Comparison of ENCODE assay signal across 1 cellular context in genomic region chr18:12882416-12882815, GRCh38.
TF ChIP-seq lines count a peak whose summit lies in the region.

No MANE protein-coding gene starts in this region.

TF ChIP-seq in HEK293, 187 proteins besides CTCF, POLR2A, EP300 and RAD21 (continued from another document):
- TF ChIP-seq, protein P1, sequence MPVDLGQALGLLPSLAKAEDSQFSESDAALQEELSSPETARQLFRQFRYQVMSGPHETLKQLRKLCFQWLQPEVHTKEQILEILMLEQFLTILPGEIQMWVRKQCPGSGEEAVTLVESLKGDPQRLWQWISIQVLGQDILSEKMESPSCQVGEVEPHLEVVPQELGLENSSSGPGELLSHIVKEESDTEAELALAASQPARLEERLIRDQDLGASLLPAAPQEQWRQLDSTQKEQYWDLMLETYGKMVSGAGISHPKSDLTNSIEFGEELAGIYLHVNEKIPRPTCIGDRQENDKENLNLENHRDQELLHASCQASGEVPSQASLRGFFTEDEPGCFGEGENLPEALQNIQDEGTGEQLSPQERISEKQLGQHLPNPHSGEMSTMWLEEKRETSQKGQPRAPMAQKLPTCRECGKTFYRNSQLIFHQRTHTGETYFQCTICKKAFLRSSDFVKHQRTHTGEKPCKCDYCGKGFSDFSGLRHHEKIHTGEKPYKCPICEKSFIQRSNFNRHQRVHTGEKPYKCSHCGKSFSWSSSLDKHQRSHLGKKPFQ (tag by site-specific recombination; IDR thresholded peaks at IDR 0.05): no peak
- TF ChIP-seq ZNF692 (tag by site-specific recombination; IDR thresholded peaks at IDR 0.05): no peak
- TF ChIP-seq ZNF654 (tag by site-specific recombination; IDR thresholded peaks at IDR 0.05; ENCODE audit: low read depth): no peak
- TF ChIP-seq, protein P2, sequence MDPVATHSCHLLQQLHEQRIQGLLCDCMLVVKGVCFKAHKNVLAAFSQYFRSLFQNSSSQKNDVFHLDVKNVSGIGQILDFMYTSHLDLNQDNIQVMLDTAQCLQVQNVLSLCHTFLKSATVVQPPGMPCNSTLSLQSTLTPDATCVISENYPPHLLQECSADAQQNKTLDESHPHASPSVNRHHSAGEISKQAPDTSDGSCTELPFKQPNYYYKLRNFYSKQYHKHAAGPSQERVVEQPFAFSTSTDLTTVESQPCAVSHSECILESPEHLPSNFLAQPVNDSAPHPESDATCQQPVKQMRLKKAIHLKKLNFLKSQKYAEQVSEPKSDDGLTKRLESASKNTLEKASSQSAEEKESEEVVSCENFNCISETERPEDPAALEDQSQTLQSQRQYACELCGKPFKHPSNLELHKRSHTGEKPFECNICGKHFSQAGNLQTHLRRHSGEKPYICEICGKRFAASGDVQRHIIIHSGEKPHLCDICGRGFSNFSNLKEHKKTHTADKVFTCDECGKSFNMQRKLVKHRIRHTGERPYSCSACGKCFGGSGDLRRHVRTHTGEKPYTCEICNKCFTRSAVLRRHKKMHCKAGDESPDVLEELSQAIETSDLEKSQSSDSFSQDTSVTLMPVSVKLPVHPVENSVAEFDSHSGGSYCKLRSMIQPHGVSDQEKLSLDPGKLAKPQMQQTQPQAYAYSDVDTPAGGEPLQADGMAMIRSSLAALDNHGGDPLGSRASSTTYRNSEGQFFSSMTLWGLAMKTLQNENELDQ (tag by site-specific recombination; IDR thresholded peaks at IDR 0.05; ENCODE audit: low read depth): no peak
- no peak for TF ChIP-seq IKZF3 (tag by site-specific recombination; IDR thresholded peaks at IDR 0.05)
- TF ChIP-seq YY2 (tag by site-specific recombination; IDR thresholded peaks at IDR 0.05): no peak
- TF ChIP-seq ZNF391 (tag by site-specific recombination; IDR thresholded peaks at IDR 0.05; ENCODE audit: borderline replicate concordance, low read depth): no peak
TF ChIP-seq in HEK293: peak in this region for 0.
